ENCODE assay signal across 18 cellular contexts in the genomic region with DNA sequence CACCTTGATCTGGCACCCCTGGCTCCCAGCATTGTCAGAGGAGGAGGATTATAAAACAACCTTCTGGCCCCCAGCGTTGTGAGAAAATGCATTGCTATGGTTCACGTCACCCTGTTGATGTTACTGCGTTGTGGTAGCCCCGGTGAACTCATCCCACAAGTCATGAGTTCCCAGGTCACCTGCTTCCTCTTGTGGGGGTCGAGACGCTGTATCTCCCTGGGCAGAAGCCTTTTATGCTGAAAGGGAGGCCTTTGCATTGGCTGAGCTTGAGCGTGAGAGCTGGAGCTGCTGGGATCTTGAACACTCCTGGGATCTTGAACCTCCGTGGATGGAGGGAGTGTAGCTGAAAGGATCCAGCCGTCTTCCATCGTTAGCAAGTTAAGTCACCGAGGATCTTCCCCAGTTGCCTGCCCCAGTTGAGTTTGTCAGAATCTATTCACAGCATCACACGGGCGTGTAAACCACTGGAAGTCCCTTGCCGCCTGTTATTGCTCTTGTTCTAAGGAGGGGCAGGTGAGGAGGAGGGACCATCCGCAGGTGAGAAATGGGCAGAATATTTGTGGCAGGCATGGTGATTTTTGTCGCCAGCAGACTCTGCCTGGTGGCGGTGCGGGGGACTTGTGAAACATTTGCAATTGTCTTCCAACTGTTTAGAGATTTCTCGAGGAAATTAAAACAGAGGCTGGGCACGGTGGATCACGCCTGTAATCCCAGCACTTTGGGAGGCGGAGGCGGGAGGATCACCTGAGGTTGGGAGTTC.
DNase-seq lines count a peak whose midpoint lies in the region; ATAC-seq, FAIRE-seq and TF ChIP-seq lines count a peak whose summit lies in the region.
"Had no signal": no experiment of that assay in that cellular context is flagged by ENCODE, and none has a peak within 500 bp of the region (broad histone marks: within the 10 kb centered on the region; RNA-seq: fewer than 3 reads in every experiment).

No MANE protein-coding gene starts in this region.

- no peak overlapping the region for H3K4me3 Mint-ChIP-seq in astrocyte (ENCODE audit: unreplicated experiment)
- H3K4me3 Mint-ChIP-seq in neural crest cell = no peak overlapping the region
- H3K4me3 Mint-ChIP-seq: CD14-positive monocyte had no signal

- POLR2A ChIA-PET in HEK293 (lab: Yijun Ruan, JAX) = no interaction called here

- H3K4me3 ChIP-seq in HEK293 (ENCODE audit: low read depth, low read length) = no peak overlapping the region
- H3K4me3 ChIP-seq in astrocyte (ENCODE audit: insufficient read depth, low read depth, low read length) = no peak overlapping the region
- H3K4me3 ChIP-seq: GM12878 had no signal

- H3K27ac ChIP-seq in HEK293 (ENCODE audit: extremely low read depth, low read depth, low read length) (no peak overlapping the region), astrocyte (ENCODE audit: low read depth, low read length) (no peak overlapping the region)
- H3K27ac ChIP-seq: KMS-11 had no signal

- H4K20me1 ChIP-seq in astrocyte (ENCODE audit: insufficient read depth, low read length) = no peaks in the 10 kb centered on the region

- H3K9me3 Mint-ChIP-seq in astrocyte (ENCODE audit: unreplicated experiment) = no peaks in the 10 kb centered on the region
- H3K9me3 Mint-ChIP-seq in neural crest cell = no peaks in the 10 kb centered on the region

- H3K36me3 ChIP-seq in HEK293 (ENCODE audit: control insufficient read depth in 2 of 2, insufficient read depth in 1 of 2, low read length in 2 of 2) (no peaks in the 10 kb centered on the region), astrocyte (ENCODE audit: insufficient read depth, low read length) (no peaks in the 10 kb centered on the region)

- no peaks in the 10 kb centered on the region for H3K79me2 ChIP-seq in astrocyte (ENCODE audit: insufficient read depth, low read length)

- no peaks in the 10 kb centered on the region for H3K36me3 Mint-ChIP-seq in astrocyte (ENCODE audit: low read depth, unreplicated experiment)
- no peaks in the 10 kb centered on the region for H3K36me3 Mint-ChIP-seq in neural crest cell (ENCODE audit: low read depth)
- H3K36me3 Mint-ChIP-seq: CD14-positive monocyte had no signal

- peak overlapping the region; percentile 34 for H2AFZ ChIP-seq in astrocyte (ENCODE audit: low read depth, low read length)

- CTCF ChIA-PET in HEK293 (lab: Yijun Ruan, JAX) = no interaction called here

- no peak overlapping the region for H3K9ac ChIP-seq in astrocyte (ENCODE audit: low read length)
- H3K9ac ChIP-seq: KMS-11 had no signal

- H3K4me1 ChIP-seq in HEK293 (ENCODE audit: control insufficient read depth, insufficient read depth, low read length) (no peaks in the 10 kb centered on the region), astrocyte (ENCODE audit: insufficient read depth, low read length) (no peaks in the 10 kb centered on the region)
- H3K4me1 ChIP-seq: Caco-2 had no signal

- DNase-seq in Daoy (ENCODE audit: low read depth) (peak; percentile 58), astrocyte (ENCODE audit: low read depth) (no peak), neural crest cell (ENCODE audit: low read depth, low spot score) (no peak), AG20443 (ENCODE audit: low spot score) (no peak)
- no peak for DNase-seq in stimulated activated CD4-positive, alpha-beta T cell treated with anti-CD3 and anti-CD28 coated beads, Interleukin-4, amount 100 ng/mL, for 1 hour
- DNase-seq: AML-193, Caco-2, DMS53, NCI-H1105, NCI-H1694, NCI-H524 had no signal

- no peak for ATAC-seq in HG03342 (IDR thresholded peaks at IDR 0.05; ENCODE audit: unreplicated experiment)
- ATAC-seq: GM12878 had no signal

- H3K9me3 ChIP-seq in HEK293 (ENCODE audit: control insufficient read depth, insufficient read depth, low read depth, low read length) (no peaks in the 10 kb centered on the region), astrocyte (ENCODE audit: insufficient read depth, low read depth, low read length) (no peaks in the 10 kb centered on the region)
- H3K9me3 ChIP-seq: Caco-2 had no signal

- H3K27ac Mint-ChIP-seq in astrocyte (ENCODE audit: unreplicated experiment) = no peak overlapping the region
- peak overlapping the region; percentile 27 for H3K27ac Mint-ChIP-seq in neural crest cell (ENCODE audit: unreplicated experiment)

- no peak for FAIRE-seq in astrocyte (lab: Jason Lieb, UNC)
- FAIRE-seq: GM12878, GM18507, H54 had no signal

- H3K27me3 ChIP-seq in astrocyte (ENCODE audit: insufficient read depth, low read length) = no peaks in the 10 kb centered on the region

- no peak overlapping the region for H3K4me2 ChIP-seq in astrocyte (ENCODE audit: low read length)
- H3K4me2 ChIP-seq: KMS-11 had no signal

- H3K27me3 Mint-ChIP-seq in astrocyte (ENCODE audit: low read depth, unreplicated experiment) (peaks cover 13% of the 10 kb centered on the region), neural crest cell (ENCODE audit: low read depth) (peaks cover 21% of the 10 kb centered on the region)

- no peaks in the 10 kb centered on the region for H3K4me1 Mint-ChIP-seq in astrocyte (ENCODE audit: low read depth, unreplicated experiment)
- H3K4me1 Mint-ChIP-seq in neural crest cell = no peaks in the 10 kb centered on the region

- TF ChIP-seq CTCF in HEK293 (tag by site-specific recombination; IDR thresholded peaks at IDR 0.05) = no peak
- TF ChIP-seq CTCF in astrocyte (IDR thresholded peaks at IDR 0.05; ENCODE audit: insufficient read depth, low read depth, low read length) = no peak
- TF ChIP-seq CTCF in neural crest cell (conservative IDR thresholded peaks at IDR 0.05) = no peak

TF ChIP-seq in HEK293, 187 proteins besides CTCF, POLR2A, EP300 and RAD21:
- no peak for TF ChIP-seq ZNF335 (tag by site-specific recombination; conservative IDR thresholded peaks at IDR 0.05)
- peak; percentile 80 for TF ChIP-seq MYNN (tag by site-specific recombination; IDR thresholded peaks at IDR 0.05; ENCODE audit: borderline replicate concordance)
- TF ChIP-seq GLIS1 (tag by site-specific recombination; IDR thresholded peaks at IDR 0.05) = peak; percentile 90
